ENCODE assay signal across 7 cellular contexts in the genomic region with DNA sequence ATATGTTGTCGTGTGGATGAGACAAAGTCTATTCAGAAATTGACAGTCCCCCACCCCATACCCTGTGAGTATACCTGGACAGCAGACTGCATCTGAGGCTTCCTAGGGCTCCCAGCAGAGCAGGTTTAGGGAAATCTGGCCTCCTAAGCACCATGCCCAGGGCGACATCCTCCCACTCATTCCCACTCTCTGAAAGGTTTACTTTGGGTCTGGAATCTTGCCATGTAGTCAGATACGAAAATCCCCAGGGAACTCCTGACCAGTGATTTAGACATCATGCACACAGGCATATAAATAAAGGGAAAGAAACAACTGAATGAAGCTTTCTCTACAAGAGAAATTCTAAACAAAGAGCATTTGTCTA. TPM values are rescaled to one million over a fixed set of nuclear protein-coding genes. Genes with fewer than 3 reads are reported as not detected.
A peak's percentile ranks its signal among the peaks of the same experiment; 100 is the strongest.
DNase-seq lines count a peak whose midpoint lies in the region; ATAC-seq and TF ChIP-seq lines count a peak whose summit lies in the region.

No MANE protein-coding gene starts in this region.

- H3K9me3 ChIP-seq in ascending aorta: no peaks in the 10 kb centered on the region
- no peaks in the 10 kb centered on the region for H3K9me3 ChIP-seq in CD4-positive, alpha-beta T cell (ENCODE audit: control insufficient read depth, low read length)

- no peak overlapping the region for H3K27ac Mint-ChIP-seq in CD4-positive, alpha-beta T cell

- ATAC-seq in CD4-positive, alpha-beta T cell (ENCODE audit: poor library complexity): no peak

- H3K36me3 Mint-ChIP-seq in CD4-positive, alpha-beta T cell (ENCODE audit: low read depth): no peaks in the 10 kb centered on the region

- peaks cover 2% of the 10 kb centered on the region for H3K9me3 Mint-ChIP-seq in CD4-positive, alpha-beta T cell

- TF ChIP-seq CTCF in ascending aorta (IDR thresholded peaks at IDR 0.05): no peak
- TF ChIP-seq CTCF in kidney epithelial cell (IDR thresholded peaks at IDR 0.05; ENCODE audit: insufficient read depth, low read length, poor library complexity, severe bottlenecking): no peak
- no peak for TF ChIP-seq CTCF in CD4-positive, alpha-beta T cell (IDR thresholded peaks at IDR 0.05)

- H3K4me3 Mint-ChIP-seq in CD4-positive, alpha-beta T cell: no peak overlapping the region

- H3K27me3 Mint-ChIP-seq in CD4-positive, alpha-beta T cell: peaks cover 60% of the 10 kb centered on the region

- H3K4me1 ChIP-seq in ascending aorta (peaks cover 0 to 3% of the 10 kb centered on the region in 2 donors), urinary bladder (ENCODE audit: insufficient read depth) (no peaks in the 10 kb centered on the region)

- H3K27me3 ChIP-seq in ascending aorta: no peaks in the 10 kb centered on the region
- H3K27me3 ChIP-seq in kidney epithelial cell (ENCODE audit: control insufficient read depth, insufficient read depth, low read length): peaks cover 4% of the 10 kb centered on the region
- H3K27me3 ChIP-seq in CD4-positive, alpha-beta T cell (ENCODE audit: control insufficient read depth, insufficient read depth, low read length): peaks cover 28% of the 10 kb centered on the region

- CTCF ChIA-PET in CD4-positive, alpha-beta T cell (lab: Charles Lee): no interaction called here

- POLR2A ChIA-PET in CD4-positive, alpha-beta T cell (lab: Charles Lee): no interaction called here

- WGBS in urinary bladder: 15% methylated on average over 3 of the region's 3 CpGs

- DNase-seq in NCI-H1105 treated with DMSO at 0.1 percent for 48 hours (lab: John Stamatoyannopoulos, UW) (peak; percentile 67), ascending aorta (ENCODE audit: low spot score in 2 of 2) (no peak), kidney epithelial cell (ENCODE audit: low read depth) (no peak), NCI-H1436 treated with DMSO at 0.1 percent for 48 hours (lab: John Stamatoyannopoulos, UW) (no peak), epidermal melanocyte (ENCODE audit: insufficient read length, low spot score) (no peak)
- no peak for DNase-seq in CD4-positive, alpha-beta T cell

- intact Hi-C loops in ascending aorta (cut with DNase I): loop anchor here (2.0 kb wide), 1 partner anchor 36 kb away; a partner anchor contains a TSS
- intact Hi-C loops in CD4-positive, alpha-beta T cell (cut with DNase I, micrococcal nuclease): no loop called here

- no peaks in the 10 kb centered on the region for H3K36me3 ChIP-seq in ascending aorta
- peaks cover 1% of the 10 kb centered on the region for H3K36me3 ChIP-seq in kidney epithelial cell (ENCODE audit: control insufficient read depth, insufficient read depth, low read length)
- H3K36me3 ChIP-seq in urinary bladder (ENCODE audit: insufficient read depth): no peaks in the 10 kb centered on the region

- H3K27ac ChIP-seq in ascending aorta (peak overlapping the region; percentile 74 to 80), urinary bladder (ENCODE audit: low read depth) (no peak overlapping the region)
- no peak overlapping the region for H3K27ac ChIP-seq in CD4-positive, alpha-beta T cell (ENCODE audit: low read depth, low read length)

- peak overlapping the region; percentile 71 to 98 for H3K4me3 ChIP-seq in ascending aorta
- peak overlapping the region; percentile 54 for H3K4me3 ChIP-seq in kidney epithelial cell (ENCODE audit: low read depth, low read length)
- peak overlapping the region; percentile 88 for H3K4me3 ChIP-seq in urinary bladder (ENCODE audit: low read depth, low read length)

- no peaks in the 10 kb centered on the region for H3K4me1 Mint-ChIP-seq in CD4-positive, alpha-beta T cell (ENCODE audit: low read depth)

RNA-seq across cellular contexts. Expression of a gene that starts 0.7 kb away (rescaled TPM):
- 18.5 TPM for total RNA-seq in ascending aorta
- 1.8 and 2.1 TPM in 2 replicates for total RNA-seq in kidney epithelial cell
- total RNA-seq in urinary bladder: 5.6 TPM
- 3.3 TPM for polyA plus RNA-seq in urinary bladder
- total RNA-seq in CD4-positive, alpha-beta T cell: not detected

RNA-seq across cellular contexts. Expression of a gene that starts 35.5 kb away (rescaled TPM):
- total RNA-seq in ascending aorta: 47.1 TPM
- total RNA-seq in kidney epithelial cell: 0.21 and 0.82 TPM in 2 replicates
- total RNA-seq in urinary bladder: 8.5 TPM
- polyA plus RNA-seq in urinary bladder: 21.2 TPM
- not detected for total RNA-seq in CD4-positive, alpha-beta T cell

Comparison
In these comparisons a context has a peak if more than half of its experiments do, and no peak if none do; other contexts are left out.
1. H3K27ac ChIP-seq: peak in ascending aorta (2 of 2); none in urinary bladder (single experiment) and CD4-positive, alpha-beta T cell (single experiment).
2. Peak in every context shown above with its lines, with median percentiles within 50 percentile points of each other: H3K4me3 ChIP-seq.